ENCODE assay signal across 24 cellular contexts in genomic region chr1:2570261-2570794, GRCh38. TPM values are rescaled to one million over a fixed set of nuclear protein-coding genes. Genes with fewer than 3 reads are reported as not detected.
DNase-seq lines count a peak whose midpoint lies in the region; ATAC-seq, FAIRE-seq and TF ChIP-seq lines count a peak whose summit lies in the region.
"Had no signal": no experiment of that assay in that cellular context is flagged by ENCODE, and none has a peak within 500 bp of the region (broad histone marks: within the 10 kb centered on the region; RNA-seq: fewer than 3 reads in every experiment).

No MANE protein-coding gene starts in this region.

- peaks cover 7 to 16% (median 12%) of the 10 kb centered on the region in 7 donors for H3K9me3 Mint-ChIP-seq in CD14-positive monocyte
- H3K9me3 Mint-ChIP-seq in stimulated activated effector memory CD8-positive, alpha-beta T cell treated with anti-CD3 and anti-CD28 coated beads, Interleukin-12 subunit alpha, Interleukin-12 subunit beta, amount 100 ng/mL, for 72 hours: peaks cover 9% of the 10 kb centered on the region
- peaks cover 2 to 18% (median 13%) of the 10 kb centered on the region in 3 donors for H3K9me3 Mint-ChIP-seq in T-cell

- no peak overlapping the region for H4K5ac ChIP-seq in H1 (ENCODE audit: insufficient read length, low read depth, low read length)

- H2BK120ac ChIP-seq in H1 (replicated peaks; ENCODE audit: low read depth, low read length): no peak overlapping the region

- CTCF ChIA-PET in H1 (lab: Charles Lee; ENCODE audit: partially characterized antibody) (interaction anchor here (5.1 kb wide), 1 partner anchor 8 kb away, joined by 33 read pairs; no protein-coding TSS in a partner anchor), T-cell (lab: Charles Lee) (no interaction called here)

- no peak for TF ChIP-seq POLR2A in H1 (IDR thresholded peaks at IDR 0.05; ENCODE audit: control extremely low read depth in 1 of 2, low read depth in 2 of 2, low read length in 2 of 2)

- intact Hi-C loops in CD14-positive monocyte (cut with micrococcal nuclease): no loop called here

- no peaks in the 10 kb centered on the region for H3K36me3 ChIP-seq in H1 (ENCODE audit: control insufficient read depth in 2 of 4, insufficient read depth in 4 of 4, low read length in 3 of 4)
- H3K36me3 ChIP-seq: SJCRH30 had no signal

- no peak overlapping the region for H3K14ac ChIP-seq in H1 (ENCODE audit: insufficient read length)

- H2BK5ac ChIP-seq in H1 (ENCODE audit: low read depth, low read length): no peak overlapping the region

- H3K27ac ChIP-seq in H1 (ENCODE audit: low read depth, low read length): no peak overlapping the region
- H3K27ac ChIP-seq: KMS-11, SJCRH30 had no signal

- H3K79me2 ChIP-seq in H1 (ENCODE audit: control insufficient read depth in 1 of 2, insufficient read depth in 2 of 2, low read length in 2 of 2): no peaks in the 10 kb centered on the region

- H4K20me1 ChIP-seq in H1 (replicated peaks in 1 of 2; ENCODE audit: control insufficient read depth in 1 of 2, insufficient read depth in 2 of 2, low read length in 2 of 2): no peaks in the 10 kb centered on the region

- TF ChIP-seq CTCF in CD14-positive monocyte (IDR thresholded peaks at IDR 0.05) (no peak), H1 (IDR thresholded peaks at IDR 0.05; ENCODE audit: control extremely low read depth in 1 of 3, insufficient read depth in 1 of 3, low read depth in 1 of 3, low read length in 3 of 3) (no peak)

- no peaks in the 10 kb centered on the region for H3K23me2 ChIP-seq in H1 (ENCODE audit: low read depth, low read length)

- H2AK5ac ChIP-seq in H1 (ENCODE audit: low read depth, low read length): no peak overlapping the region

- H3K9me3 ChIP-seq in H1 (ENCODE audit: insufficient read depth in 2 of 2, low read depth in 1 of 2, low read length in 1 of 2): peaks cover 5 to 8% of the 10 kb centered on the region in 2 experiments

- no peaks in the 10 kb centered on the region for H3K79me1 ChIP-seq in H1 (ENCODE audit: low read depth, low read length)

- no peak for TF ChIP-seq RAD21 in H1 (IDR thresholded peaks at IDR 0.05 in 1 of 2, conservative IDR thresholded peaks at IDR 0.05 in 1 of 2; ENCODE audit: low read depth in 2 of 2, low read length in 2 of 2)

- no peak overlapping the region for H3K18ac ChIP-seq in H1 (ENCODE audit: extremely low read depth, low read length)

- 86% methylated on average over 18 of the region's 19 CpGs; no CpG with 5 or more reads in 1 of the 2 experiments for WGBS in H1 (ENCODE audit: extremely low coverage in 1 of 2, insufficient coverage in 1 of 2, insufficient read length in 1 of 2, insufficient replicate concordance in 2 of 2, low coverage in 1 of 2, low lambda C conversion rate in 2 of 2, missing lambda C conversion rate in 1 of 2), 2 experiments

- H4K8ac ChIP-seq in H1 (ENCODE audit: extremely low read depth, insufficient read depth, low read length): no peak overlapping the region

- no peaks in the 10 kb centered on the region for H3K4me1 ChIP-seq in H1 (replicated peaks in 1 of 4; ENCODE audit: control insufficient read depth in 3 of 4, insufficient read depth in 4 of 4, low read length in 3 of 4)
- H3K4me1 ChIP-seq: SJCRH30 had no signal

- no peak overlapping the region for H4K91ac ChIP-seq in H1 (replicated peaks; ENCODE audit: insufficient read length, low read length)

- H3K27ac Mint-ChIP-seq in CD14-positive monocyte (peak overlapping the region in 2 of 7 donors; percentile 18 to 71), T-cell (no peak overlapping the region)
- peak overlapping the region; percentile 32 for H3K27ac Mint-ChIP-seq in stimulated activated effector memory CD8-positive, alpha-beta T cell treated with anti-CD3 and anti-CD28 coated beads, Interleukin-12 subunit alpha, Interleukin-12 subunit beta, amount 100 ng/mL, for 72 hours

- H3K4me1 Mint-ChIP-seq in CD14-positive monocyte (peaks cover 10% of the 10 kb centered on the region), T-cell (peaks cover 0 to 2% (median 0%) of the 10 kb centered on the region in 3 donors)
- H3K4me1 Mint-ChIP-seq in stimulated activated effector memory CD8-positive, alpha-beta T cell treated with anti-CD3 and anti-CD28 coated beads, Interleukin-12 subunit alpha, Interleukin-12 subunit beta, amount 100 ng/mL, for 72 hours: peaks cover 10% of the 10 kb centered on the region

- no peak overlapping the region for H3K4ac ChIP-seq in H1 (replicated peaks; ENCODE audit: insufficient read length, low read depth, low read length)

- ATAC-seq in stimulated activated effector memory CD8-positive, alpha-beta T cell treated with anti-CD3 and anti-CD28 coated beads, Interleukin-12 subunit alpha, Interleukin-12 subunit beta, amount 100 ng/mL, for 72 hours: no peak
- ATAC-seq in T-cell (replicated peaks in 1 of 4): no peak

- H3K23ac ChIP-seq in H1 (ENCODE audit: insufficient read length): no peak overlapping the region

- 0 out of 2 replicates have a peak overlapping the region, but pooled peaks have one; percentile 39 for H2BK12ac ChIP-seq in H1 (ENCODE audit: low read depth, low read length)

- in situ Hi-C loops in G401 (cut with HindIII; ENCODE audit: low sequenced_read_pairs): no loop called here

- H2AFZ ChIP-seq in H1 (ENCODE audit: low read length): no peak overlapping the region

- H3K4me3 ChIP-seq in H1 (ENCODE audit: extremely low read depth in 1 of 4, insufficient read depth in 2 of 4, low read depth in 3 of 4, low read length in 4 of 4): no peak overlapping the region
- H3K4me3 ChIP-seq: SJCRH30 had no signal

- H3K36me3 Mint-ChIP-seq in CD14-positive monocyte (peaks cover 3% of the 10 kb centered on the region in 2 donors), T-cell (no peaks in the 10 kb centered on the region)
- peaks cover 38% of the 10 kb centered on the region for H3K36me3 Mint-ChIP-seq in stimulated activated effector memory CD8-positive, alpha-beta T cell treated with anti-CD3 and anti-CD28 coated beads, Interleukin-12 subunit alpha, Interleukin-12 subunit beta, amount 100 ng/mL, for 72 hours

- H3K27me3 ChIP-seq in H1 (replicated peaks in 1 of 4; ENCODE audit: control insufficient read depth in 3 of 4, extremely low read depth in 1 of 4, insufficient read depth in 3 of 4, low read length in 3 of 4): no peaks in the 10 kb centered on the region

- no peak overlapping the region for H2BK20ac ChIP-seq in H1 (ENCODE audit: low read length)

- FAIRE-seq in H1 (lab: Jason Lieb, UNC): no peak
- FAIRE-seq: GM19239, RCC 7860 had no signal

- H3K9ac ChIP-seq in H1 (replicated peaks in 1 of 4; ENCODE audit: extremely low read depth in 1 of 4, low read depth in 3 of 4, low read length in 3 of 4): peak overlapping the region in 1 of 4 experiments; percentile 37; a peak in 1 of 7 replicates
- H3K9ac ChIP-seq: KMS-11 had no signal

- no peak for TF ChIP-seq EP300 in H1 (IDR thresholded peaks at IDR 0.05; ENCODE audit: borderline replicate concordance in 1 of 2, low read depth in 2 of 2, low read length in 2 of 2)

- peaks cover 0 to 26% (median 8%) of the 10 kb centered on the region in 3 donors for H3K27me3 Mint-ChIP-seq in CD14-positive monocyte (ENCODE audit: low read depth in 3 of 3)
- no peaks in the 10 kb centered on the region for H3K27me3 Mint-ChIP-seq in T-cell
- H3K27me3 Mint-ChIP-seq: CD8-positive, alpha-beta memory T cell had no signal

- H3K4me2 ChIP-seq in H1 (ENCODE audit: insufficient read depth in 1 of 2, low read depth in 2 of 2, low read length in 2 of 2): no peak overlapping the region
- H3K4me2 ChIP-seq: KMS-11 had no signal

- DNase-seq in CD14-positive monocyte (ENCODE audit: low spot score) (no peak), G401 (ENCODE audit: low spot score) (peak; percentile 39), H1 (ENCODE audit: low read depth in 1 of 2, low spot score in 2 of 2) (no peak), NCI-H345 (lab: John Stamatoyannopoulos, UW) (no peak), T-cell (no peak), NAMALWA (ENCODE audit: low spot score) (no peak)
- DNase-seq in stimulated activated effector memory CD8-positive, alpha-beta T cell treated with anti-CD3 and anti-CD28 coated beads, Interleukin-12 subunit alpha, Interleukin-12 subunit beta, amount 100 ng/mL, for 72 hours (ENCODE audit: low spot score in 2 of 2): no peak
- DNase-seq: Calu3; CD8-positive, alpha-beta memory T cell; DMS153; GDM1; IMR-90; NCI-H1105 treated with DMSO at 0.1 percent for 48 hours; NCI-H2029 treated with DMSO at 0.1 percent for 48 hours; NCI-H2171; NCI-H446; NCI-H526; SJCRH30 had no signal

- H3K56ac ChIP-seq in H1 (replicated peaks; ENCODE audit: insufficient read length, low read depth, low read length): no peak overlapping the region

- H2BK15ac ChIP-seq in H1 (ENCODE audit: low read length): no peak overlapping the region

- H3K4me3 Mint-ChIP-seq in CD14-positive monocyte (peak overlapping the region; percentile 24 to 47), T-cell (no peak overlapping the region)
- no peak overlapping the region for H3K4me3 Mint-ChIP-seq in stimulated activated effector memory CD8-positive, alpha-beta T cell treated with anti-CD3 and anti-CD28 coated beads, Interleukin-12 subunit alpha, Interleukin-12 subunit beta, amount 100 ng/mL, for 72 hours

- POLR2A ChIA-PET in H1 (lab: Charles Lee; ENCODE audit: partially characterized antibody): no interaction called here
- POLR2A ChIA-PET in T-cell (lab: Charles Lee): no interaction called here

RNA-seq across cellular contexts. Expression of gene TNFRSF14, which starts 14.2 kb away (rescaled TPM):
- polyA plus RNA-seq in CD14-positive monocyte (10 to 100 TPM; 62.1 to 64.4 TPM), H1 (2011; rRNA removed) (0.13 and 0.36 TPM in 2 replicates)
- total RNA-seq in G401 (2014; rRNA removed; shearing (Covaris generic)): 7.4 and 9.0 TPM in 2 replicates
- 0.50 and 0.65 TPM in 2 replicates for total RNA-seq in H1 (2021; fragmentation: NEBNext Ultra II Directional; extraction: Animal tissue kit (Norgen Biotek cat#: 25700))
- polyA plus RNA-seq in H1 (2011; cell fraction: cytosol; rRNA removed): 0.43 TPM
- polyA plus RNA-seq in H1 (2011; cell fraction: nucleus; rRNA removed): 1.1 TPM
- polyA plus RNA-seq in H1 (2012, experiment 1 of 2): 0.17 to 0.35 TPM (median 0.24 TPM) in 3 of 4 replicates, not detected in the other
- not detected for polyA plus RNA-seq in H1 (2012, experiment 2 of 2)
- 0.08 TPM for polyA plus RNA-seq in H1 (2013, experiment 1 of 2)
- 0.09 TPM for polyA plus RNA-seq in H1 (2013, experiment 2 of 2)
- polyA minus RNA-seq in H1 (2011; rRNA and poly(A)+ RNA removed): 0.22 and 0.32 TPM in 2 replicates
- not detected for polyA minus RNA-seq in H1 (2011; cell fraction: cytosol; rRNA and poly(A)+ RNA removed)
- 1.5 TPM for polyA minus RNA-seq in H1 (2011; cell fraction: nucleus; rRNA and poly(A)+ RNA removed)
- 100 to 1,000 TPM; 163 to 214 (median 211) TPM for total RNA-seq in T-cell
- total RNA-seq: SJCRH30 had no signal

RNA-seq across cellular contexts. Expression of gene PRXL2B, which starts 16.2 kb away (rescaled TPM):
- polyA plus RNA-seq in CD14-positive monocyte: 1 to 10 TPM; 3.6 to 6.0 TPM
- total RNA-seq in G401 (2014; rRNA removed; shearing (Covaris generic)): 26.9 and 31.7 TPM in 2 replicates
- 44.4 and 46.0 TPM in 2 replicates for total RNA-seq in H1 (2021; fragmentation: NEBNext Ultra II Directional; extraction: Animal tissue kit (Norgen Biotek cat#: 25700))
- polyA plus RNA-seq in H1 (2011; rRNA removed): 35.3 and 54.6 TPM in 2 replicates
- polyA plus RNA-seq in H1 (2011; cell fraction: cytosol; rRNA removed): 39.9 TPM
- polyA plus RNA-seq in H1 (2011; cell fraction: nucleus; rRNA removed): 87.5 TPM
- 35.5 to 45.3 TPM (median 42.8 TPM) in 4 replicates for polyA plus RNA-seq in H1 (2012, experiment 1 of 2)
- 46.9 TPM for polyA plus RNA-seq in H1 (2012, experiment 2 of 2)
- polyA plus RNA-seq in H1 (2013, experiment 1 of 2): 27.5 TPM
- polyA plus RNA-seq in H1 (2013, experiment 2 of 2): 26.7 TPM
- 15.9 and 21.5 TPM in 2 replicates for polyA minus RNA-seq in H1 (2011; rRNA and poly(A)+ RNA removed)
- 18.1 TPM for polyA minus RNA-seq in H1 (2011; cell fraction: cytosol; rRNA and poly(A)+ RNA removed)
- 16.7 TPM for polyA minus RNA-seq in H1 (2011; cell fraction: nucleus; rRNA and poly(A)+ RNA removed)
- 10 to 100 TPM; 17.3 to 37.6 (median 35.3) TPM for total RNA-seq in T-cell

RNA-seq across cellular contexts. Expression of gene HES5, which starts 40.3 kb away (rescaled TPM):
- not detected for polyA plus RNA-seq in CD14-positive monocyte
- not detected in 2 replicates for total RNA-seq in G401 (2014; rRNA removed; shearing (Covaris generic))
- 0.22 and 0.25 TPM in 2 replicates for total RNA-seq in H1 (2021; fragmentation: NEBNext Ultra II Directional; extraction: Animal tissue kit (Norgen Biotek cat#: 25700))
- polyA plus RNA-seq in H1 (2011; rRNA removed): 0.08 TPM in 1 of 2 replicates, not detected in the other
- polyA plus RNA-seq in H1 (2011; cell fraction: cytosol; rRNA removed): 0.05 TPM
- polyA plus RNA-seq in H1 (2011; cell fraction: nucleus; rRNA removed): 0.17 TPM
- 0.13 to 0.29 TPM in 2 of 4 replicates, not detected in the others for polyA plus RNA-seq in H1 (2012, experiment 1 of 2)
- 0.13 TPM for polyA plus RNA-seq in H1 (2012, experiment 2 of 2)
- polyA plus RNA-seq in H1 (2013, experiment 1 of 2): 0.04 TPM
- polyA plus RNA-seq in H1 (2013, experiment 2 of 2): 0.04 TPM
- polyA minus RNA-seq in H1 (2011; rRNA and poly(A)+ RNA removed): 0.28 TPM in 1 of 2 replicates, not detected in the other
- not detected for polyA minus RNA-seq in H1 (2011; cell fraction: cytosol; rRNA and poly(A)+ RNA removed)
- polyA minus RNA-seq in H1 (2011; cell fraction: nucleus; rRNA and poly(A)+ RNA removed): not detected
- total RNA-seq in T-cell: not detected
- total RNA-seq: Calu3; CD8-positive, alpha-beta memory T cell; H4; IMR-90; OCI-LY7; SJCRH30 had no signal
- polyA plus RNA-seq: BJ; CD8-positive, alpha-beta memory T cell; IMR-90 had no signal

RNA-seq across cellular contexts. Expression of gene PANK4, which starts 43.9 kb away (rescaled TPM):
- polyA plus RNA-seq in CD14-positive monocyte (10 to 100 TPM; 11.9 to 13.7 TPM), H1 (2011; rRNA removed) (20.1 and 24.4 TPM in 2 replicates)
- total RNA-seq in G401 (2014; rRNA removed; shearing (Covaris generic)): 32.9 and 45.4 TPM in 2 replicates
- 29.7 and 35.4 TPM in 2 replicates for total RNA-seq in H1 (2021; fragmentation: NEBNext Ultra II Directional; extraction: Animal tissue kit (Norgen Biotek cat#: 25700))
- 24.0 TPM for polyA plus RNA-seq in H1 (2011; cell fraction: cytosol; rRNA removed)
- polyA plus RNA-seq in H1 (2011; cell fraction: nucleus; rRNA removed): 110 TPM
- polyA plus RNA-seq in H1 (2012, experiment 1 of 2): 20.2 to 27.0 TPM (median 21.6 TPM) in 4 replicates
- 14.8 TPM for polyA plus RNA-seq in H1 (2012, experiment 2 of 2)
- 12.0 TPM for polyA plus RNA-seq in H1 (2013, experiment 1 of 2)
- polyA plus RNA-seq in H1 (2013, experiment 2 of 2): 11.1 TPM
- polyA minus RNA-seq in H1 (2011; rRNA and poly(A)+ RNA removed): 24.4 and 25.4 TPM in 2 replicates
- 24.7 TPM for polyA minus RNA-seq in H1 (2011; cell fraction: cytosol; rRNA and poly(A)+ RNA removed)
- polyA minus RNA-seq in H1 (2011; cell fraction: nucleus; rRNA and poly(A)+ RNA removed): 116 TPM
- total RNA-seq in T-cell: 100 to 1,000 TPM in 3 of 5 donors, 10 to 100 TPM in 2; 51.0 to 128 (median 119) TPM

Comparison
In these comparisons a context has a peak if more than half of its experiments do, and no peak if none do; other contexts are left out.
1. H3K4me3 Mint-ChIP-seq: peak in CD14-positive monocyte (2 of 2); none in stimulated activated effector memory CD8-positive, alpha-beta T cell treated with anti-CD3 and anti-CD28 coated beads, Interleukin-12 subunit alpha, Interleukin-12 subunit beta, amount 100 ng/mL, for 72 hours (single experiment) and T-cell (0 of 3).
2. RNA of gene TNFRSF14, which starts 14.2 kb away (total RNA-seq): 163 to 214 TPM in T-cell; 7.4 to 9.0 TPM in G401 and 0.50 to 0.65 TPM in H1; every median in the first group is over 10 times any median in the second.